Comparison of ENCODE assay signal across 8 cellular contexts in the genomic region with DNA sequence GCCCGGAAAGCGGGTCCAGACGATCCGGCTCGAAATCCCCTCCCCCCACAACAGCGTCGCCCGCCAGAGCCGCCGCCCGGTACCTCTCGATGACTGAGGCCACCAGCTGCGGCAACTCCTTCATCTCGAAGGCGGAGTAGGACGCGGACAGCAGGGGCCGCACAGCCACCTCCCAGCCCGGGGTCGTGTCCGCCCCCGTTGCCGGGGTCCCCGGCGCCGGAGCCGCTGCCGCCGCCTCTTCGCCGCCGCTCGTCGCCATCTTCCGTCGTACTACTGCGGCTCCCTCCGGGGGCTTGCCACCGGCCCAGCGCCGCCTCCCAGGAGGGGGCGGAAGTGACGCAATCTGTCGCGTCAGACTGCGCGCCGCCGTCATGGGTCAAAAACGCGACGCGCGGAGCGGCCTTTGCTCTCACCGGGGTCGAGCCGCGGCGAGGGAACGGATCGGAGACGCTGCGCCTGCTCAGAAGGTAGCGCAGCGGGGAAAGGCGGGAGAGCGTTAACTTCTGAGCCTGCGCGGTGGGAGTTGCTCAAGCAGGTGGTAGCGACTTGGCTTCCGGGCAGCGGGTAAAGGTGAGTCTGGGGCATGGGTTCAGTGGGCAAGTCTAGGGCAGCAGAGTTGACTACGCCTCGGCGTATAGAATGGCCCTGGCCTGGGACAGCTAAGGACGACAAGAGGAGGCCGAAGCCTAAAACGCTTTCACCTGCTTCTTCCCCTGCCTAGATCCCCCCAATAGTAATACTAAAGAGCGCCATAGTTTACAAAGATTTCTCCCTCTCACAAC. TPM values are rescaled to one million over a fixed set of nuclear protein-coding genes. Genes with fewer than 3 reads are reported as not detected.
A peak's percentile ranks its signal among the peaks of the same experiment; 100 is the strongest.
DNase-seq lines count a peak whose midpoint lies in the region; ATAC-seq, FAIRE-seq and TF ChIP-seq lines count a peak whose summit lies in the region.

Gene UBR4, minus strand, starts transcription at position 277 of the 782 bp plus-strand sequence. Its CDS starts 18 bp downstream, at position 259.

- H3K79me2 ChIP-seq in smooth muscle cell (ENCODE audit: low read depth): peaks cover 85% of the 10 kb centered on the region

- peaks cover 30% of the 10 kb centered on the region for H3K4me1 ChIP-seq in smooth muscle cell (ENCODE audit: low read depth)

- TF ChIP-seq CTCF in WI38 (IDR thresholded peaks at IDR 0.05; ENCODE audit: low read depth, low read length) (no peak), bronchial epithelial cell (IDR thresholded peaks at IDR 0.05; ENCODE audit: insufficient read depth, low read length, severe bottlenecking) (peak; percentile 1), smooth muscle cell (IDR thresholded peaks at IDR 0.05; ENCODE audit: borderline replicate concordance, insufficient read depth, poor library complexity, severe bottlenecking) (no peak)

- ATAC-seq in GM18873 (IDR thresholded peaks at IDR 0.05; ENCODE audit: low FRiP score, unreplicated experiment) (peak; percentile 65), HG03139 (IDR thresholded peaks at IDR 0.05; ENCODE audit: unreplicated experiment) (peak; percentile 75)

- H3K27me3 ChIP-seq in bronchial epithelial cell (ENCODE audit: control insufficient read depth, insufficient read depth, low read length): no peaks in the 10 kb centered on the region
- no peaks in the 10 kb centered on the region for H3K27me3 ChIP-seq in smooth muscle cell (ENCODE audit: low read depth)

- H3K4me3 ChIP-seq in WI38 (ENCODE audit: low read depth, low read length) (peak within 1 kb of the TSS; percentile 94), bronchial epithelial cell (ENCODE audit: low read depth, low read length) (peak within 1 kb of the TSS; percentile 70), smooth muscle cell (peak within 1 kb of the TSS; percentile 88)

- H4K20me1 ChIP-seq in smooth muscle cell (ENCODE audit: low read depth): peaks cover 48% of the 10 kb centered on the region

- in situ Hi-C loops in ACHN (cut with HindIII; ENCODE audit: low pct_ligation_motif_present, low pct_unique_long_range_greater_than_20kb, low sequenced_read_pairs): no loop called here

- H3K9ac ChIP-seq in smooth muscle cell (ENCODE audit: low read depth): peak within 1 kb of the TSS; percentile 97

- peak within 1 kb of the TSS; percentile 86 for H3K27ac ChIP-seq in smooth muscle cell (ENCODE audit: low read depth)

- H2AFZ ChIP-seq in smooth muscle cell (ENCODE audit: low read depth): peak within 1 kb of the TSS; percentile 64

- H3K4me2 ChIP-seq in smooth muscle cell: peak within 1 kb of the TSS; percentile 94

- no peaks in the 10 kb centered on the region for H3K9me3 ChIP-seq in smooth muscle cell (replicated peaks; ENCODE audit: low read depth)

- peaks cover 2% of the 10 kb centered on the region for H3K36me3 ChIP-seq in bronchial epithelial cell (ENCODE audit: control insufficient read depth, insufficient read depth, low read length)
- H3K36me3 ChIP-seq in smooth muscle cell (ENCODE audit: low read depth): no peaks in the 10 kb centered on the region

- WGBS in smooth muscle cell (ENCODE audit: low lambda C conversion rate): 1% methylated on average over 52 of the region's 80 CpGs

- DNase-seq in ACHN: peak; percentile 95
- peak; percentile 99 for DNase-seq in NCI-H2227 (lab: John Stamatoyannopoulos, UW; ENCODE audit: unreplicated experiment)
- DNase-seq in bronchial epithelial cell (ENCODE audit: low read depth): peak; percentile 85
- peak; percentile 95 for DNase-seq in iPS-NIHi11 (ENCODE audit: low spot score)
- DNase-seq in smooth muscle cell (lab: John Stamatoyannopoulos, UW; ENCODE audit: unreplicated experiment): peak; percentile 78

- FAIRE-seq in bronchial epithelial cell (lab: Jason Lieb, UNC): no peak

- H3F3A ChIP-seq in smooth muscle cell (ENCODE audit: low read depth): no peaks in the 10 kb centered on the region

RNA-seq across cellular contexts. Expression of gene UBR4, which starts in this region (rescaled TPM):
- total RNA-seq in bronchial epithelial cell (66.1 and 97.4 TPM in 2 replicates), smooth muscle cell (98.9 and 142 TPM in 2 replicates)
- polyA plus RNA-seq in smooth muscle cell: 62.7 and 110 TPM in 2 replicates

Comparison
In these comparisons a context has a peak if more than half of its experiments do, and no peak if none do; other contexts are left out.
1. Peak in every context shown above with its lines: DNase-seq, ATAC-seq, H3K4me3 ChIP-seq and H3K27ac ChIP-seq.